In the genomic region with DNA sequence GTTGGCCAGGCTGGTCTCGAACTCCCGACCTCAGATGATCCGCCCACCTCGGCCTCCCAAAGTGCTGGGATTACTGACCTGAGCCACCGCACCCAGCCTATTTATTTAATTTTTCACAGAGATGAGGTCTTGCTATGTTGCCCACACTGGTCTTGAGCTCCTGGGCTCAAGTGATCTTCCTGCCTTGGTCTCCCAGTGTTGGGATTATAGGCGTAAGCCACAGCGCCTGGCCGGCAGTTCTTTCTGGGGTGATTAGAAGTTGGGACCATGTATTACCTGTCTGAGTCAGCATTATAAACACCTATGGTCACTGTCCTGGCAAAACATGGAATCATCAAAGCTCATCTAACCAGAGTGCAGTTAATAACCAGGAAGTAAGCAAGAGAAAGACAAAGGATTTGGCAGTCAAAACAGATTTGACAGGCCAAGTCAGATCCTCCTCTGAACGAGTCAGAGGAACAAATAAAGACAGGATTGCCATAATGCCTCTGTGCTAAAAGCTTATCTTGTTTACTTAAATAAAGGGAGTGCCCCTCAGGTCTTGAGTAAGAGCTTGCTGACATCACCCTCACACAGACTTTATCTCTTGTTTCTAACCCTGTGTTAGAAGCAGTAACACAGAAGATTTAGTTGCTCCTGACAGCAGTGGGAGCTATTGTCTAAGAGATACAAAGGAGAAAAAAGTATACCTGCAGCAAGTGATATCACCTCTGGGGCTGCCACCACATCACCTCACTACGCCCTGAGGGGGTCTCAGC, we compare ENCODE assay signal across 8 cellular contexts. TPM values are rescaled to one million over a fixed set of nuclear protein-coding genes. Genes with fewer than 3 reads are reported as not detected.
DNase-seq lines count a peak whose midpoint lies in the region; ATAC-seq and TF ChIP-seq lines count a peak whose summit lies in the region.

No MANE protein-coding gene starts in this region.

- CTCF ChIA-PET in activated CD8-positive, alpha-beta T cell treated with anti-CD3 and anti-CD28 coated beads, Interleukin-2, amount 10 ng/mL, durations not matched to agents 7 days and 5 days (lab: Charles Lee): no interaction called here

- H3K4me1 ChIP-seq in lower lobe of right lung: peaks cover 12% of the 10 kb centered on the region

- H3K27ac ChIP-seq in C4-2B (peak overlapping the region; percentile 93), lower lobe of right lung (peak overlapping the region; percentile 18)

- H3K4me3 Mint-ChIP-seq in activated CD8-positive, alpha-beta T cell treated with anti-CD3 and anti-CD28 coated beads, Interleukin-2, amount 10 ng/mL, durations not matched to agents 7 days and 5 days: no peak overlapping the region

- H3K36me3 ChIP-seq in MG63 (peaks cover 11% of the 10 kb centered on the region), lower lobe of right lung (peaks cover 67% of the 10 kb centered on the region)

- peaks cover 13% of the 10 kb centered on the region for H3K36me3 Mint-ChIP-seq in activated CD8-positive, alpha-beta T cell treated with anti-CD3 and anti-CD28 coated beads, Interleukin-2, amount 10 ng/mL, durations not matched to agents 7 days and 5 days (ENCODE audit: low read depth)

- H3K27me3 ChIP-seq in MG63 (no peaks in the 10 kb centered on the region), lower lobe of right lung (ENCODE audit: low read depth) (no peaks in the 10 kb centered on the region)

- peak; percentile 71 to 90 for ATAC-seq in lower lobe of right lung
- ATAC-seq in activated CD8-positive, alpha-beta T cell treated with anti-CD3 and anti-CD28 coated beads, Interleukin-2, amount 10 ng/mL, durations not matched to agents 7 days and 5 days: no peak

- POLR2A ChIA-PET in activated CD8-positive, alpha-beta T cell treated with anti-CD3 and anti-CD28 coated beads, Interleukin-2, amount 10 ng/mL, durations not matched to agents 7 days and 5 days (lab: Charles Lee): no interaction called here

- peak; percentile 62 for TF ChIP-seq CTCF in C4-2B (conservative IDR thresholded peaks at IDR 0.05)
- TF ChIP-seq CTCF in astrocyte of the spinal cord (IDR thresholded peaks at IDR 0.05; ENCODE audit: low read depth, low read length): no peak
- TF ChIP-seq CTCF in lower lobe of right lung (IDR thresholded peaks at IDR 0.05): no peak

- in situ Hi-C loops in astrocyte of the spinal cord (cut with HindIII; ENCODE audit: low sequenced_read_pairs): no loop called here

- intact Hi-C loops in lower lobe of right lung (cut with DNase I): no loop called here

- H3K9me3 Mint-ChIP-seq in activated CD8-positive, alpha-beta T cell treated with anti-CD3 and anti-CD28 coated beads, Interleukin-2, amount 10 ng/mL, durations not matched to agents 7 days and 5 days (ENCODE audit: insufficient read depth): no peaks in the 10 kb centered on the region

- peaks cover 8% of the 10 kb centered on the region for H3K4me1 Mint-ChIP-seq in activated CD8-positive, alpha-beta T cell treated with anti-CD3 and anti-CD28 coated beads, Interleukin-2, amount 10 ng/mL, durations not matched to agents 7 days and 5 days (ENCODE audit: low read depth)

- no peak overlapping the region for H3K27ac Mint-ChIP-seq in activated CD8-positive, alpha-beta T cell treated with anti-CD3 and anti-CD28 coated beads, Interleukin-2, amount 10 ng/mL, durations not matched to agents 7 days and 5 days

- DNase-seq in MG63: peak; percentile 12
- peak; percentile 48 for DNase-seq in astrocyte of the spinal cord (ENCODE audit: low read depth, low spot score)
- DNase-seq in lower lobe of right lung: no peak
- no peak for DNase-seq in stimulated activated CD4-positive, alpha-beta T cell treated with anti-CD3 and anti-CD28 coated beads, Interleukin-4, amount 100 ng/mL, for 1 hour
- no peak for DNase-seq in nucleus accumbens (lab: John Stamatoyannopoulos, UW)
- no peak for DNase-seq in activated CD8-positive, alpha-beta T cell treated with anti-CD3 and anti-CD28 coated beads, Interleukin-2, amount 10 ng/mL, durations not matched to agents 7 days and 5 days
- DNase-seq in NCI-H2171 treated with DMSO at 0.1 percent for 48 hours (lab: John Stamatoyannopoulos, UW): no peak

- no peaks in the 10 kb centered on the region for H3K27me3 Mint-ChIP-seq in activated CD8-positive, alpha-beta T cell treated with anti-CD3 and anti-CD28 coated beads, Interleukin-2, amount 10 ng/mL, durations not matched to agents 7 days and 5 days (ENCODE audit: low read depth)

- H3K9me3 ChIP-seq in MG63 (no peaks in the 10 kb centered on the region), lower lobe of right lung (no peaks in the 10 kb centered on the region)

- no peak overlapping the region for H3K4me3 ChIP-seq in MG63
- H3K4me3 ChIP-seq in astrocyte of the spinal cord (ENCODE audit: low read depth, low read length): no peak overlapping the region
- H3K4me3 ChIP-seq in lower lobe of right lung: no peak overlapping the region

RNA-seq across cellular contexts. Expression of gene SERPIND1, which starts 3.7 kb away (rescaled TPM):
- total RNA-seq in MG63 (2014; rRNA removed; shearing (Covaris generic); ENCODE audit: low replicate concordance): not detected in 2 replicates
- total RNA-seq in lower lobe of right lung: 0.24 TPM
- not detected for total RNA-seq in activated CD8-positive, alpha-beta T cell treated with anti-CD3 and anti-CD28 coated beads, Interleukin-2, amount 10 ng/mL, durations not matched to agents 7 days and 5 days

Comparison
In these comparisons a context has a peak if more than half of its experiments do, and no peak if none do; other contexts are left out.
1. DNase-seq: peak in MG63 (single experiment) and astrocyte of the spinal cord (single experiment); none in lower lobe of right lung (single experiment), stimulated activated CD4-positive, alpha-beta T cell treated with anti-CD3 and anti-CD28 coated beads, Interleukin-4, amount 100 ng/mL, for 1 hour (single experiment), nucleus accumbens (0 of 56), activated CD8-positive, alpha-beta T cell treated with anti-CD3 and anti-CD28 coated beads, Interleukin-2, amount 10 ng/mL, durations not matched to agents 7 days and 5 days (single experiment) and NCI-H2171 treated with DMSO at 0.1 percent for 48 hours (single experiment).